Comparison of ENCODE assay signal across 31 cellular contexts in the genomic region with DNA sequence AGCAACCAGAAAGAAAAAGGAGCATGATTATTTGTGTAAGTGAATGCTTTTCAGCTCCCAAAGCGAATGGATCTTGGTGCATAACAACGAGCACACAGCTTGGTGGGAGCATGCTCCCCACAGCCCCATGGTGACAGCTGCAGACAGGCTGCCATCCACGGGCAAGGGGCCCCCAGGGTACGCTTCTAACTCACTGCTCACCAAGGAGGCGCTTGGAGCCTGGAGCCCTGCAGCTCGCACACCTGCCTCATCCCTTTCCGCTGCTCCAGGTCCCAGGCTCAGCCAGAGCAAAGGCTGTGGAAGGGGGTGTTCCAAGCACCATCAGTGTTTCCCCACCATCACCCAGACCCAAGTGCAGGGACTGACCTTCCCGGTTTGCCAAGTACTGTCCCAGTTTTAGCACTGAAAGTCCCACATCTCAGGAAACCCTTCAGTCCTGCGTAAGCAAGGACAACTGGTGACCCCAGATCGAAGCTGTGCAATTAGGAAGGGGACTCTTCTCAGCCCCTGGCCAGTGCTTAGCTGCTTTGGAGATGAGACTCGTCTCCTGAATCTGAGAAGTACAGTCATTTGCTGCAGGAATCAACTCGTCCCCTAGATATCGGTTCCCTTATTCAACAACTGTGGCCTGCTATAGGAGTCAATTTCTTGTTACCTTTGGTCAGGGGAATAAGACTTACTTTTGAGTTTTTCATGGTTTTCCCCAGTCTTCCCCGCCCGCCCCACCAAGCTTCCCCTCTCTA. TPM values are rescaled to one million over a fixed set of nuclear protein-coding genes. Genes with fewer than 3 reads are reported as not detected.
DNase-seq lines count a peak whose midpoint lies in the region; FAIRE-seq and TF ChIP-seq lines count a peak whose summit lies in the region.
"Had no signal": no experiment of that assay in that cellular context is flagged by ENCODE, and none has a peak within 500 bp of the region (broad histone marks: within the 10 kb centered on the region; RNA-seq: fewer than 3 reads in every experiment).

No MANE protein-coding gene starts in this region.

- H3K4me1 Mint-ChIP-seq in CD4-positive, alpha-beta memory T cell = peaks cover 0 to 3% (median 2%) of the 10 kb centered on the region in 4 donors
- peaks cover 46% of the 10 kb centered on the region for H3K4me1 Mint-ChIP-seq in dendritic cell treated with granulocyte-macrophage colony-stimulating factor and Interleukin-4, amounts not matched to agents 40 ng/mL and 50 ng/mL, for 4 days (ENCODE audit: low read depth)
- H3K4me1 Mint-ChIP-seq: nephron progenitor cell had no signal

- H3K27ac Mint-ChIP-seq in CD4-positive, alpha-beta memory T cell = peak overlapping the region in 5 of 7 donors; percentile 18 to 66 (median 36)
- peak overlapping the region; percentile 86 for H3K27ac Mint-ChIP-seq in dendritic cell treated with granulocyte-macrophage colony-stimulating factor and Interleukin-4, amounts not matched to agents 40 ng/mL and 50 ng/mL, for 4 days
- H3K27ac Mint-ChIP-seq: activated naive CD4-positive, alpha-beta T cell treated with anti-CD3 and anti-CD28 coated beads for 36 hours; activated T-cell treated with anti-CD3 and anti-CD28 coated beads, Interleukin-2, amount 50 U/mL, for 24 hours; CD8-positive, alpha-beta T cell; nephron progenitor cell had no signal

- no peaks in the 10 kb centered on the region for H3K27me3 Mint-ChIP-seq in CD4-positive, alpha-beta memory T cell
- no peaks in the 10 kb centered on the region for H3K27me3 Mint-ChIP-seq in dendritic cell treated with granulocyte-macrophage colony-stimulating factor and Interleukin-4, amounts not matched to agents 40 ng/mL and 50 ng/mL, for 4 days
- H3K27me3 Mint-ChIP-seq: activated T-cell treated with anti-CD3 and anti-CD28 coated beads, Interleukin-2, amount 50 U/mL, for 24 hours had no signal

- intact Hi-C loops in CD4-positive, alpha-beta memory T cell (cut with micrococcal nuclease) = no loop called here
- intact Hi-C loops in dendritic cell treated with granulocyte-macrophage colony-stimulating factor and Interleukin-4, amounts not matched to agents 40 ng/mL and 50 ng/mL, for 4 days (cut with micrococcal nuclease) = loop anchor here (2.0 to 5.0 kb wide), 2 partner anchors 41 to 49 kb away; a partner anchor contains a TSS

- CTCF ChIA-PET in CD4-positive, alpha-beta memory T cell (lab: Charles Lee; ENCODE audit: partially characterized antibody) = no interaction called here

- no peak for FAIRE-seq in GM19239 (lab: Jason Lieb, UNC)

- TF ChIP-seq CTCF in NB4 (IDR thresholded peaks at IDR 0.05; ENCODE audit: low read depth, low read length) = no peak

- no peak overlapping the region for H3K4me3 Mint-ChIP-seq in CD4-positive, alpha-beta memory T cell
- H3K4me3 Mint-ChIP-seq in dendritic cell treated with granulocyte-macrophage colony-stimulating factor and Interleukin-4, amounts not matched to agents 40 ng/mL and 50 ng/mL, for 4 days = no peak overlapping the region
- H3K4me3 Mint-ChIP-seq: activated naive CD4-positive, alpha-beta T cell treated with anti-CD3 and anti-CD28 coated beads for 36 hours; activated T-cell treated with anti-CD3 and anti-CD28 coated beads, Interleukin-2, amount 50 U/mL, for 24 hours; CD8-positive, alpha-beta T cell; nephron progenitor cell had no signal

- H3K36me3 ChIP-seq in CD4-positive, alpha-beta memory T cell (ENCODE audit: insufficient read depth, low read length) = peaks cover 67% of the 10 kb centered on the region
- H3K36me3 ChIP-seq: brain microvascular endothelial cell, HAP-1 had no signal

- peaks cover 0 to 7% (median 0%) of the 10 kb centered on the region in 8 donors for H3K9me3 Mint-ChIP-seq in CD4-positive, alpha-beta memory T cell
- no peaks in the 10 kb centered on the region for H3K9me3 Mint-ChIP-seq in dendritic cell treated with granulocyte-macrophage colony-stimulating factor and Interleukin-4, amounts not matched to agents 40 ng/mL and 50 ng/mL, for 4 days
- H3K9me3 Mint-ChIP-seq: CD8-positive, alpha-beta T cell had no signal

- no peak overlapping the region for H3K27ac ChIP-seq in CD4-positive, alpha-beta memory T cell (ENCODE audit: low read depth, low read length)
- H3K27ac ChIP-seq: brain microvascular endothelial cell, parathyroid adenoma, upper lobe of left lung had no signal

- H3K4me1 ChIP-seq in CD4-positive, alpha-beta memory T cell (ENCODE audit: insufficient read depth, low read length) = no peaks in the 10 kb centered on the region
- H3K4me1 ChIP-seq: HAP-1, parathyroid adenoma, upper lobe of left lung had no signal

- TF ChIP-seq POLR2A in NB4 (IDR thresholded peaks at IDR 0.05; ENCODE audit: extremely low read depth, insufficient read length) = no peak

- H3K36me3 Mint-ChIP-seq in CD4-positive, alpha-beta memory T cell = peaks cover 68 to 75% of the 10 kb centered on the region in 2 donors
- H3K36me3 Mint-ChIP-seq in dendritic cell treated with granulocyte-macrophage colony-stimulating factor and Interleukin-4, amounts not matched to agents 40 ng/mL and 50 ng/mL, for 4 days (ENCODE audit: low read depth) = peaks cover 98% of the 10 kb centered on the region

- POLR2A ChIA-PET in CD4-positive, alpha-beta memory T cell (lab: Charles Lee; ENCODE audit: partially characterized antibody) = no interaction called here

- no peaks in the 10 kb centered on the region for H3K27me3 ChIP-seq in CD4-positive, alpha-beta memory T cell (ENCODE audit: insufficient read depth, low read length)
- H3K27me3 ChIP-seq: brain microvascular endothelial cell, upper lobe of left lung had no signal

- DNase-seq in CD4-positive, alpha-beta memory T cell = no peak
- DNase-seq in NB4 (ENCODE audit: low read depth) (peak; percentile 7), retina (peak; percentile 47), GM19239 (ENCODE audit: insufficient read length, low spot score) (no peak), GOT3 (lab: John Stamatoyannopoulos, UW) (no peak), iPS-NIHi11 (ENCODE audit: low spot score) (no peak)
- DNase-seq: activated CD4-positive, CD25-positive, alpha-beta regulatory T cell treated with anti-CD3 and anti-CD28 coated beads, Interleukin-2, amount 50 U/mL, for 72 hours; activated naive CD4-positive, alpha-beta T cell treated with anti-CD3 and anti-CD28 coated beads for 36 hours; activated T-cell treated with anti-CD3 and anti-CD28 coated beads, Interleukin-2, amount 50 U/mL, for 24 hours; amniotic stem cell; brain microvascular endothelial cell; CD8-positive, alpha-beta T cell; DMS 273 treated with DMSO at 0.1 percent for 48 hours; effector CD8-positive, alpha-beta T cell; erythroblast; head of caudate nucleus; mucosa of descending colon; NCI-H1105 treated with DMSO at 0.1 percent for 48 hours; NCI-H2029; NCI-H2227 treated with DMSO at 0.1 percent for 48 hours; nephron progenitor cell; right cardiac atrium; RPMI8226; stimulated activated CD4-positive, alpha-beta T cell treated with anti-CD3 and anti-CD28 coated beads, Interleukin-2, amount 100 ng/mL, for 24 hours; substantia nigra; T-helper 1 cell had no signal

- no peak overlapping the region for H3K4me3 ChIP-seq in CD4-positive, alpha-beta memory T cell (ENCODE audit: low read length in 2 of 2)
- no peak overlapping the region for H3K4me3 ChIP-seq in NB4 (ENCODE audit: low read depth, low read length)
- H3K4me3 ChIP-seq: HAP-1, lung, mucosa of descending colon, upper lobe of left lung had no signal

- H3K9me3 ChIP-seq in CD4-positive, alpha-beta memory T cell (ENCODE audit: control insufficient read depth in 1 of 2, low read length in 2 of 2) = no peaks in the 10 kb centered on the region
- H3K9me3 ChIP-seq: HAP-1, mucosa of descending colon had no signal

RNA-seq across cellular contexts. Expression of a gene that starts 50.0 kb away (rescaled TPM):
- total RNA-seq in CD4-positive, alpha-beta memory T cell = 10 to 100 TPM; 81.1 to 89.4 TPM
- polyA plus RNA-seq in CD4-positive, alpha-beta memory T cell = 10 to 100 TPM; 12.3 to 20.0 TPM

Comparison
In these comparisons a context has a peak if more than half of its experiments do, and no peak if none do; other contexts are left out.
1. DNase-seq: peak in NB4 (single experiment) and retina (single experiment); none in CD4-positive, alpha-beta memory T cell (0 of 5), GM19239 (single experiment), GOT3 (single experiment) and iPS-NIHi11 (single experiment).